ENCODE assay signal across 1 cellular context in the genomic region with DNA sequence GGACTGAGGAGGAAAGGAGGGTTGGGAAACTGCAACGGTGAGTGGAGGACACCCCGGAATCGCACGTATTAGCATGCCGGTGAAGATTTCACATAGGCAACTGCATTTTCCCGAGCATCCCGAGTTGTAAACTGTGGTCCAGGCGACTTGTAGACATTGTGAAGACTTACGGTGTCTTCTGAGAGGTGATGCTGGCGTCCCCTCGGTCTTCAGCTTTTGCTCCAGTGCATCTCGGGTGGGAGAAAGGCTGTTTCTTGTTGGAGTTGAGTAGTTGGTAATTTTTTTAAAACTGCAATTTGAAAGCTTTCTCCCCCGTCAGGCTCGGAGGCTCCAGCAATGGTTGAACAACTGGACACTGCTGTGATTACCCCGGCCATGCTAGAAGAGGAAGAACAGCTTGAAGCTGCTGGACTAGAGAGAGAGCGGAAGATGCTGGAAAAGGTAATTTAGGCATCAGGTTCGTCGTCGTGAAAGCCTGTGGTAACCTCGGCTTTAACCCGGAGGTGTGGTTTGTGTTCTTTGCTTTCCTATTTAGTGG.
TF ChIP-seq lines count a peak whose summit lies in the region.

No MANE protein-coding gene starts in this region.

TF ChIP-seq in GM23338, 12 proteins besides CTCF, POLR2A, EP300 and RAD21 (continued from another document):
- TF ChIP-seq, protein P1, sequence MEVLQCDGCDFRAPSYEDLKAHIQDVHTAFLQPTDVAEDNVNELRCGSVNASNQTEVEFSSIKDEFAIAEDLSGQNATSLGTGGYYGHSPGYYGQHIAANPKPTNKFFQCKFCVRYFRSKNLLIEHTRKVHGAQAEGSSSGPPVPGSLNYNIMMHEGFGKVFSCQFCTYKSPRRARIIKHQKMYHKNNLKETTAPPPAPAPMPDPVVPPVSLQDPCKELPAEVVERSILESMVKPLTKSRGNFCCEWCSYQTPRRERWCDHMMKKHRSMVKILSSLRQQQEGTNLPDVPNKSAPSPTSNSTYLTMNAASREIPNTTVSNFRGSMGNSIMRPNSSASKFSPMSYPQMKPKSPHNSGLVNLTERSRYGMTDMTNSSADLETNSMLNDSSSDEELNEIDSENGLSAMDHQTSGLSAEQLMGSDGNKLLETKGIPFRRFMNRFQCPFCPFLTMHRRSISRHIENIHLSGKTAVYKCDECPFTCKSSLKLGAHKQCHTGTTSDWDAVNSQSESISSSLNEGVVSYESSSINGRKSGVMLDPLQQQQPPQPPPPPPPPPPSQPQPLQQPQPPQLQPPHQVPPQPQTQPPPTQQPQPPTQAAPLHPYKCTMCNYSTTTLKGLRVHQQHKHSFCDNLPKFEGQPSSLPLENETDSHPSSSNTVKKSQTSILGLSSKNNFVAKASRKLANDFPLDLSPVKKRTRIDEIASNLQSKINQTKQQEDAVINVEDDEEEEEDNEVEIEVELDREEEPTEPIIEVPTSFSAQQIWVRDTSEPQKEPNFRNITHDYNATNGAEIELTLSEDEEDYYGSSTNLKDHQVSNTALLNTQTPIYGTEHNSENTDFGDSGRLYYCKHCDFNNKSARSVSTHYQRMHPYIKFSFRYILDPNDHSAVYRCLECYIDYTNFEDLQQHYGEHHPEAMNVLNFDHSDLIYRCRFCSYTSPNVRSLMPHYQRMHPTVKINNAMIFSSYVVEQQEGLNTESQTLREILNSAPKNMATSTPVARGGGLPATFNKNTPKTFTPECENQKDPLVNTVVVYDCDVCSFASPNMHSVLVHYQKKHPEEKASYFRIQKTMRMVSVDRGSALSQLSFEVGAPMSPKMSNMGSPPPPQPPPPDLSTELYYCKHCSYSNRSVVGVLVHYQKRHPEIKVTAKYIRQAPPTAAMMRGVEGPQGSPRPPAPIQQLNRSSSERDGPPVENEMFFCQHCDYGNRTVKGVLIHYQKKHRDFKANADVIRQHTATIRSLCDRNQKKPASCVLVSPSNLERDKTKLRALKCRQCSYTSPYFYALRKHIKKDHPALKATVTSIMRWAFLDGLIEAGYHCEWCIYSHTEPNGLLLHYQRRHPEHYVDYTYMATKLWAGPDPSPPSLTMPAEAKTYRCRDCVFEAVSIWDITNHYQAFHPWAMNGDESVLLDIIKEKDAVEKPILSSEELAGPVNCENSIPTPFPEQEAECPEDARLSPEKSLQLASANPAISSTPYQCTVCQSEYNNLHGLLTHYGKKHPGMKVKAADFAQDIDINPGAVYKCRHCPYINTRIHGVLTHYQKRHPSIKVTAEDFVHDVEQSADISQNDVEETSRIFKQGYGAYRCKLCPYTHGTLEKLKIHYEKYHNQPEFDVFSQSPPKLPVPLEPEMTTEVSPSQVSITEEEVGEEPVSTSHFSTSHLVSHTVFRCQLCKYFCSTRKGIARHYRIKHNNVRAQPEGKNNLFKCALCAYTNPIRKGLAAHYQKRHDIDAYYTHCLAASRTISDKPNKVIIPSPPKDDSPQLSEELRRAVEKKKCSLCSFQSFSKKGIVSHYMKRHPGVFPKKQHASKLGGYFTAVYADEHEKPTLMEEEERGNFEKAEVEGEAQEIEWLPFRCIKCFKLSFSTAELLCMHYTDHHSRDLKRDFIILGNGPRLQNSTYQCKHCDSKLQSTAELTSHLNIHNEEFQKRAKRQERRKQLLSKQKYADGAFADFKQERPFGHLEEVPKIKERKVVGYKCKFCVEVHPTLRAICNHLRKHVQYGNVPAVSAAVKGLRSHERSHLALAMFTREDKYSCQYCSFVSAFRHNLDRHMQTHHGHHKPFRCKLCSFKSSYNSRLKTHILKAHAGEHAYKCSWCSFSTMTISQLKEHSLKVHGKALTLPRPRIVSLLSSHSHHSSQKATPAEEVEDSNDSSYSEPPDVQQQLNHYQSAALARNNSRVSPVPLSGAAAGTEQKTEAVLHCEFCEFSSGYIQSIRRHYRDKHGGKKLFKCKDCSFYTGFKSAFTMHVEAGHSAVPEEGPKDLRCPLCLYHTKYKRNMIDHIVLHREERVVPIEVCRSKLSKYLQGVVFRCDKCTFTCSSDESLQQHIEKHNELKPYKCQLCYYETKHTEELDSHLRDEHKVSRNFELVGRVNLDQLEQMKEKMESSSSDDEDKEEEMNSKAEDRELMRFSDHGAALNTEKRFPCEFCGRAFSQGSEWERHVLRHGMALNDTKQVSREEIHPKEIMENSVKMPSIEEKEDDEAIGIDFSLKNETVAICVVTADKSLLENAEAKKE (CRISPR knock-in tag; IDR thresholded peaks at IDR 0.05) = no peak
- no peak for TF ChIP-seq EZH2 (IDR thresholded peaks at IDR 0.05; ENCODE audit: low read depth, unreplicated experiment)
- no peak for TF ChIP-seq POLR2AphosphoS5 (IDR thresholded peaks at IDR 0.05; ENCODE audit: low read depth)
TF ChIP-seq in GM23338: peak in this region for 0.
